Comparison of ENCODE assay signal across 20 cellular contexts in the genomic region with DNA sequence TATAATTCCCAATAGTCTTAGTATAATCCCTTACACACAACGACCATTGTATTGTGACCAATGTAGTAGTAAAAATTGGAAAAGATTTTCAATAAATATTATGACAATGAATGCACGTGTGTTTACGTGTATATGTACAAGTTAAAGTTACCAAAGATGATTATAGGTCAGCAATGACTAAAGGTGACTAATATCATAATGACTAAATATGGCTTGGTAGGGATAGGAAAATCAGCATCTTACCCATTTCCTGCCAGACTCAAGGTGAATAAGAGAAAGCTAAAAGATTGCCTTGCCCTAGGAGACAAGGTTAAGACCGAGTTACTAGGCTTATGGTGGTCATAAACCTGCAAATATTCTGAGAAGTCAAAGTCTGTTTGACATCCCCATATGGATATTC. TPM values are rescaled to one million over a fixed set of nuclear protein-coding genes. Genes with fewer than 3 reads are reported as not detected.
DNase-seq lines count a peak whose midpoint lies in the region; ATAC-seq and TF ChIP-seq lines count a peak whose summit lies in the region.
"Had no signal": no experiment of that assay in that cellular context is flagged by ENCODE, and none has a peak within 500 bp of the region (broad histone marks: within the 10 kb centered on the region; RNA-seq: fewer than 3 reads in every experiment).

No MANE protein-coding gene starts in this region.

- TF ChIP-seq CTCF in fibroblast of mammary gland (conservative IDR thresholded peaks at IDR 0.05; ENCODE audit: control insufficient read depth, insufficient read depth, low read depth, low read length) (no peak), uterus (IDR thresholded peaks at IDR 0.05) (no peak)

- H3K27me3 ChIP-seq in GM23248 (replicated peaks; ENCODE audit: insufficient read depth) (no peaks in the 10 kb centered on the region), uterus (no peaks in the 10 kb centered on the region)
- H3K27me3 ChIP-seq: BLaER1, testis had no signal

- no peaks in the 10 kb centered on the region for H3K9me3 ChIP-seq in GM23248 (ENCODE audit: low read depth)
- no peaks in the 10 kb centered on the region for H3K9me3 ChIP-seq in T-helper 17 cell (ENCODE audit: control insufficient read depth, low read length, poor library complexity, severe bottlenecking)
- no peaks in the 10 kb centered on the region for H3K9me3 ChIP-seq in uterus
- H3K9me3 ChIP-seq: SK-N-SH, testis had no signal

- H3K36me3 Mint-ChIP-seq in T-helper 17 cell (ENCODE audit: low read depth), result peaks cover 7% of the 10 kb centered on the region

- in situ Hi-C loops in GM23248 (cut with MboI), result no loop called here

- 46 to 59% methylated on average over 4 of the region's 4 CpGs for WGBS in GM23248 (ENCODE audit: low coverage in 1 of 2, low lambda C conversion rate in 2 of 2, missing lambda C conversion rate in 2 of 2), 2 experiments

- peaks cover 4% of the 10 kb centered on the region; the same call in 1 of the 2 replicates for H4K20me1 ChIP-seq in GM23248 (ENCODE audit: insufficient read depth)
- H4K20me1 ChIP-seq: BLaER1 had no signal

- H3K36me3 ChIP-seq in GM23248 (ENCODE audit: low read depth) (no peaks in the 10 kb centered on the region), uterus (no peaks in the 10 kb centered on the region)

- peaks cover 11% of the 10 kb centered on the region for H3F3A ChIP-seq in GM23248 (ENCODE audit: insufficient read depth)

- peak overlapping the region; percentile 29 for H3K4me2 ChIP-seq in GM23248 (ENCODE audit: unreplicated experiment)
- H3K4me2 ChIP-seq: BLaER1, SK-N-SH had no signal

- no peak overlapping the region for H3K27ac ChIP-seq in GM23248
- no peak overlapping the region for H3K27ac ChIP-seq in uterus
- H3K27ac ChIP-seq: 22Rv1, BLaER1, testis had no signal

- peak overlapping the region; percentile 24 for H3K27ac Mint-ChIP-seq in T-helper 17 cell
- H3K27ac Mint-ChIP-seq: activated CD4-positive, alpha-beta T cell treated with anti-CD3 and anti-CD28 coated beads, Interleukin-2, amount 10 ng/mL, durations not matched to agents 7 days and 5 days; mesothelial cell of epicardium had no signal

- intact Hi-C loops in uterus (cut with DNase I; ENCODE audit: low total_unique reads), result no loop called here

- no peaks in the 10 kb centered on the region for H3K9me2 ChIP-seq in GM23248 (ENCODE audit: insufficient read depth)
- H3K9me2 ChIP-seq: SK-N-SH had no signal

- no peak overlapping the region for H3K4me3 Mint-ChIP-seq in T-helper 17 cell
- H3K4me3 Mint-ChIP-seq: activated CD4-positive, alpha-beta T cell treated with anti-CD3 and anti-CD28 coated beads, Interleukin-2, amount 10 ng/mL, durations not matched to agents 7 days and 5 days; mesothelial cell of epicardium had no signal

- no peak for DNase-seq in activated CD4-positive, CD25-positive, alpha-beta regulatory T cell treated with anti-CD3 and anti-CD28 coated beads, Interleukin-2, amount 50 U/mL, for 72 hours
- DNase-seq in GM23248 (peak; percentile 65), T-helper 17 cell (no peak), fibroblast of mammary gland (ENCODE audit: low read depth) (peak; percentile 76), uterus (no peak), glomerular visceral epithelial cell (ENCODE audit: extremely low spot score) (no peak)
- DNase-seq: activated CD4-positive, alpha-beta T cell treated with anti-CD3 and anti-CD28 coated beads, Interleukin-2, amount 10 ng/mL, durations not matched to agents 7 days and 5 days; Calu3; GF-D8; NCI-H1417; NCI-H2171 treated with DMSO at 0.1 percent for 48 hours; NCI-H774; OCI-M1; SK-N-SH; testis had no signal

- H3K4me1 ChIP-seq in GM23248 (ENCODE audit: insufficient read depth), result peaks cover 28% of the 10 kb centered on the region
- H3K4me1 ChIP-seq in uterus, result no peaks in the 10 kb centered on the region
- H3K4me1 ChIP-seq: BLaER1, testis had no signal

- no peak overlapping the region for H2AFZ ChIP-seq in GM23248

- H3K27me3 Mint-ChIP-seq in T-helper 17 cell, result no peaks in the 10 kb centered on the region
- H3K27me3 Mint-ChIP-seq: activated CD4-positive, alpha-beta T cell treated with anti-CD3 and anti-CD28 coated beads, Interleukin-2, amount 10 ng/mL, durations not matched to agents 7 days and 5 days had no signal

- peaks cover 42% of the 10 kb centered on the region for H3K4me1 Mint-ChIP-seq in T-helper 17 cell
- H3K4me1 Mint-ChIP-seq: mesothelial cell of epicardium had no signal

- H3K9ac ChIP-seq in GM23248, result no peak overlapping the region
- H3K9ac ChIP-seq: BLaER1, SK-N-SH had no signal

- peaks cover 76% of the 10 kb centered on the region for H3K79me2 ChIP-seq in GM23248 (ENCODE audit: insufficient read depth)

- ATAC-seq in activated CD4-positive, CD25-positive, alpha-beta regulatory T cell treated with anti-CD3 and anti-CD28 coated beads, Interleukin-2, amount 50 U/mL, for 24 hours, result peak; percentile 92 to 97
- ATAC-seq in T-helper 17 cell, result no peak
- ATAC-seq in GM21529 (IDR thresholded peaks at IDR 0.05; ENCODE audit: unreplicated experiment), result no peak

- H3K4me3 ChIP-seq in GM23248 (no peak overlapping the region), fibroblast of mammary gland (ENCODE audit: control insufficient read depth, low read depth, low read length) (no peak overlapping the region), uterus (no peak overlapping the region)
- H3K4me3 ChIP-seq: BLaER1, testis had no signal

- no peak for TF ChIP-seq POLR2A in uterus (IDR thresholded peaks at IDR 0.05)

RNA-seq across cellular contexts. Expression of gene CPD, which starts 34.4 kb away (rescaled TPM):
- 82.5 and 121 TPM in 2 replicates for total RNA-seq in GM23248 (2014; rRNA removed; shearing (Covaris generic))
- polyA plus RNA-seq in GM23248 (2016; fragmentation: Nextera tagmentation; extraction: Ambion mirVana), result 24.6 and 28.0 TPM in 2 replicates
- total RNA-seq in T-helper 17 cell, result 10 to 100 TPM; 34.3 to 43.1 TPM
- total RNA-seq in uterus, result 100 to 1,000 TPM in 2 of 4 donors, 10 to 100 TPM in 2; 54.6 to 144 (median 104) TPM

Comparison
In these comparisons a context has a peak if more than half of its experiments do, and no peak if none do; other contexts are left out.
1. ATAC-seq: peak in activated CD4-positive, CD25-positive, alpha-beta regulatory T cell treated with anti-CD3 and anti-CD28 coated beads, Interleukin-2, amount 50 U/mL, for 24 hours (2 of 2); none in T-helper 17 cell (single experiment) and GM21529 (single experiment).
2. DNase-seq: peak in GM23248 (single experiment) and fibroblast of mammary gland (single experiment); none in activated CD4-positive, CD25-positive, alpha-beta regulatory T cell treated with anti-CD3 and anti-CD28 coated beads, Interleukin-2, amount 50 U/mL, for 72 hours (single experiment), T-helper 17 cell (0 of 3), uterus (0 of 2) and glomerular visceral epithelial cell (single experiment).